In genomic region chr16:85844169-85844481, GRCh38 we compare ENCODE assay signal across 11 cellular contexts. TPM values are rescaled to one million over a fixed set of nuclear protein-coding genes. Genes with fewer than 3 reads are reported as not detected.
"Had no signal": no experiment of that assay in that cellular context is flagged by ENCODE, and none has a peak within 500 bp of the region (broad histone marks: within the 10 kb centered on the region; RNA-seq: fewer than 3 reads in every experiment).

No MANE protein-coding gene starts in this region.

- H3K4me3 ChIP-seq: GM23248, GM23338, HAP-1 had no signal

- H3K36me3 ChIP-seq: HAP-1 had no signal

- H3K9ac ChIP-seq: GM23248 had no signal

- H3K4me1 ChIP-seq: HAP-1 had no signal

- H3K4me2 ChIP-seq: GM23338 had no signal

- FAIRE-seq: H1, H54 had no signal

- H3K9me3 ChIP-seq: HAP-1 had no signal

- H3K4me3 Mint-ChIP-seq: GM23338, H9, HFFc6 had no signal

- ATAC-seq: GM23338, HCT116 had no signal

- H3K27ac Mint-ChIP-seq: GM23338, H9, HFFc6 had no signal

- H3K4me1 Mint-ChIP-seq: GM23338, H9 had no signal

- H3K9me3 Mint-ChIP-seq: GM23338, H9 had no signal

- DNase-seq: GM23248, GOT3, H7, H9, HCEC 1CT, HFFc6 had no signal

- H3K27ac ChIP-seq: GM23248 had no signal

- H2AFZ ChIP-seq: GM23248, GM23338 had no signal

RNA-seq across cellular contexts. Expression of gene IRF8, which starts 54.8 kb away (rescaled TPM):
- total RNA-seq: GM23248, HFFc6 had no signal
